Comparison of ENCODE assay signal across 19 cellular contexts in genomic region chr1:12519708-12520364, GRCh38.
DNase-seq lines count a peak whose midpoint lies in the region; ATAC-seq and TF ChIP-seq lines count a peak whose summit lies in the region.
"Had no signal": no experiment of that assay in that cellular context is flagged by ENCODE, and none has a peak within 500 bp of the region (broad histone marks: within the 10 kb centered on the region; RNA-seq: fewer than 3 reads in every experiment).

No MANE protein-coding gene starts in this region.

- no peak for TF ChIP-seq POLR2A in gastroesophageal sphincter (IDR thresholded peaks at IDR 0.05)

- H3K27ac ChIP-seq in CD4-positive, CD25-positive, alpha-beta regulatory T cell (ENCODE audit: insufficient read depth, low read length, poor library complexity, severe bottlenecking), result no peak overlapping the region
- peak overlapping the region in 3 of 4 donors; percentile 59 to 73 (median 72) for H3K27ac ChIP-seq in gastroesophageal sphincter
- peak overlapping the region; percentile 51 for H3K27ac ChIP-seq in rectal smooth muscle tissue (ENCODE audit: low read depth, low read length)

- H3K27ac Mint-ChIP-seq in CD4-positive, CD25-positive, alpha-beta regulatory T cell, result peak overlapping the region in 2 of 3 donors; percentile 15 to 38
- H3K27ac Mint-ChIP-seq in activated CD8-positive, alpha-beta T cell treated with anti-CD3 and anti-CD28 coated beads for 36 hours, result peak overlapping the region; percentile 86
- H3K27ac Mint-ChIP-seq: activated T-cell treated with anti-CD3 and anti-CD28 coated beads, Interleukin-2, amount 50 U/mL, for 72 hours; endodermal cell; HFFc6 had no signal

- H3K9me3 Mint-ChIP-seq in CD4-positive, CD25-positive, alpha-beta regulatory T cell, result peaks cover 0 to 2% (median 0%) of the 10 kb centered on the region in 7 donors
- no peaks in the 10 kb centered on the region for H3K9me3 Mint-ChIP-seq in activated CD8-positive, alpha-beta T cell treated with anti-CD3 and anti-CD28 coated beads for 36 hours
- H3K9me3 Mint-ChIP-seq: activated T-cell treated with anti-CD3 and anti-CD28 coated beads, Interleukin-2, amount 50 U/mL, for 72 hours; HFFc6 had no signal

- H3K9me3 ChIP-seq in CD4-positive, CD25-positive, alpha-beta regulatory T cell (ENCODE audit: control insufficient read depth in 2 of 2, low read length in 2 of 2), result no peaks in the 10 kb centered on the region
- H3K9me3 ChIP-seq in gastroesophageal sphincter, result no peaks in the 10 kb centered on the region
- H3K9me3 ChIP-seq: prostate gland had no signal

- in situ Hi-C loops in GM13976 (cut with MboI; ENCODE audit: low sequenced_read_pairs, unreplicated experiment), result no loop called here

- H3K4me1 ChIP-seq in CD4-positive, CD25-positive, alpha-beta regulatory T cell (ENCODE audit: control insufficient read depth, insufficient read depth, low read length, poor library complexity, severe bottlenecking), result no peaks in the 10 kb centered on the region
- H3K4me1 ChIP-seq in gastroesophageal sphincter (peaks cover 0 to 24% (median 14%) of the 10 kb centered on the region in 3 donors), rectal smooth muscle tissue (ENCODE audit: control insufficient read depth, insufficient read depth, low read length) (no peaks in the 10 kb centered on the region)
- H3K4me1 ChIP-seq: prostate gland had no signal

- no peaks in the 10 kb centered on the region for H3K27me3 ChIP-seq in CD4-positive, CD25-positive, alpha-beta regulatory T cell (ENCODE audit: control insufficient read depth, insufficient read depth, low read length)
- H3K27me3 ChIP-seq in gastroesophageal sphincter (no peaks in the 10 kb centered on the region), rectal smooth muscle tissue (ENCODE audit: control insufficient read depth, insufficient read depth, low read length) (no peaks in the 10 kb centered on the region)

- TF ChIP-seq EP300 in gastroesophageal sphincter (IDR thresholded peaks at IDR 0.05), result no peak

- 44 to 83% methylated on average over 1 to 6 of the region's 10 CpGs for WGBS in gastroesophageal sphincter (ENCODE audit: low coverage in 1 of 2), 2 donors

- CTCF ChIA-PET in activated CD8-positive, alpha-beta T cell treated with anti-CD3 and anti-CD28 coated beads for 36 hours (lab: Charles Lee), result interaction anchor here (0.8 to 1.4 kb wide), 3 partner anchors 9 to 112 kb away, joined by 3 to 6 read pairs (median 3); no protein-coding TSS in a partner anchor

- ATAC-seq in CD4-positive, CD25-positive, alpha-beta regulatory T cell (ENCODE audit: low read depth in 2 of 2), result no peak
- ATAC-seq in activated CD8-positive, alpha-beta T cell treated with anti-CD3 and anti-CD28 coated beads for 36 hours, result no peak
- peak; percentile 12 for ATAC-seq in gastroesophageal sphincter
- ATAC-seq in GM21515 (IDR thresholded peaks at IDR 0.05; ENCODE audit: unreplicated experiment), result no peak

- no peak overlapping the region for H3K9ac ChIP-seq in rectal smooth muscle tissue (ENCODE audit: low read length)

- H3K27me3 Mint-ChIP-seq in CD4-positive, CD25-positive, alpha-beta regulatory T cell, result no peaks in the 10 kb centered on the region
- H3K27me3 Mint-ChIP-seq in activated CD8-positive, alpha-beta T cell treated with anti-CD3 and anti-CD28 coated beads for 36 hours, result no peaks in the 10 kb centered on the region
- H3K27me3 Mint-ChIP-seq: stimulated activated naive B cell treated with anti-CD40 and anti-IgM and Interleukin-4, amounts not matched to agents 10 μg/mL and 1 μg/mL and 100 μg/mL, for 72 hours had no signal

- POLR2A ChIA-PET in activated CD8-positive, alpha-beta T cell treated with anti-CD3 and anti-CD28 coated beads for 36 hours (lab: Charles Lee), result interaction anchor here (0.5 to 2.4 kb wide), 5 partner anchors 9 to 610 kb away, joined by 3 to 17 read pairs (median 5); no protein-coding TSS in a partner anchor

- no peak overlapping the region for H3K4me3 Mint-ChIP-seq in CD4-positive, CD25-positive, alpha-beta regulatory T cell
- H3K4me3 Mint-ChIP-seq in activated CD8-positive, alpha-beta T cell treated with anti-CD3 and anti-CD28 coated beads for 36 hours, result no peak overlapping the region
- H3K4me3 Mint-ChIP-seq: endodermal cell; stimulated activated naive B cell treated with anti-CD40 and anti-IgM and Interleukin-4, amounts not matched to agents 10 μg/mL and 1 μg/mL and 100 μg/mL, for 72 hours had no signal

- no peak for DNase-seq in CD4-positive, CD25-positive, alpha-beta regulatory T cell
- no peak for DNase-seq in activated CD8-positive, alpha-beta T cell treated with anti-CD3 and anti-CD28 coated beads for 36 hours
- DNase-seq in NCI-H1048 (lab: John Stamatoyannopoulos, UW) (no peak), GM13976 (ENCODE audit: low spot score) (no peak), NCI-H1436 treated with DMSO at 0.1 percent for 48 hours (lab: John Stamatoyannopoulos, UW) (no peak)
- DNase-seq: activated CD4-positive, alpha-beta T cell treated with anti-CD3 and anti-CD28 coated beads, Interleukin-2, amount 50 U/mL, for 4 hours; cerebellar nuclear complex; COR-L47; endodermal cell; NCI-H146; NCI-H446 treated with DMSO at 0.1 percent for 48 hours; SW 1271 had no signal

- peaks cover 0 to 8% (median 2%) of the 10 kb centered on the region in 4 donors for H3K4me1 Mint-ChIP-seq in CD4-positive, CD25-positive, alpha-beta regulatory T cell
- peaks cover 26% of the 10 kb centered on the region for H3K4me1 Mint-ChIP-seq in activated CD8-positive, alpha-beta T cell treated with anti-CD3 and anti-CD28 coated beads for 36 hours (ENCODE audit: low read depth)
- H3K4me1 Mint-ChIP-seq: endodermal cell had no signal

- no peak for TF ChIP-seq CTCF in activated CD8-positive, alpha-beta T cell treated with anti-CD3 and anti-CD28 coated beads for 36 hours (IDR thresholded peaks at IDR 0.05)
- TF ChIP-seq CTCF in gastroesophageal sphincter (IDR thresholded peaks at IDR 0.05) (no peak), GM13976 (IDR thresholded peaks at IDR 0.05; ENCODE audit: borderline replicate concordance, control extremely low read depth, extremely low read depth, insufficient read depth, missing control alignments) (no peak)

- H3K36me3 Mint-ChIP-seq in CD4-positive, CD25-positive, alpha-beta regulatory T cell, result no peaks in the 10 kb centered on the region
- peaks cover 12% of the 10 kb centered on the region for H3K36me3 Mint-ChIP-seq in activated CD8-positive, alpha-beta T cell treated with anti-CD3 and anti-CD28 coated beads for 36 hours (ENCODE audit: low read depth)

- H3K36me3 ChIP-seq in CD4-positive, CD25-positive, alpha-beta regulatory T cell (ENCODE audit: control insufficient read depth, insufficient read depth, low read length), result no peaks in the 10 kb centered on the region
- H3K36me3 ChIP-seq in gastroesophageal sphincter (no peaks in the 10 kb centered on the region), rectal smooth muscle tissue (ENCODE audit: control insufficient read depth, insufficient read depth, low read length) (no peaks in the 10 kb centered on the region)
- H3K36me3 ChIP-seq: prostate gland had no signal

- no peak overlapping the region for H3K4me3 ChIP-seq in CD4-positive, CD25-positive, alpha-beta regulatory T cell (ENCODE audit: low read depth, low read length)
- H3K4me3 ChIP-seq in gastroesophageal sphincter, result peak overlapping the region in 1 of 2 donors; percentile 11
- no peak overlapping the region for H3K4me3 ChIP-seq in rectal smooth muscle tissue (ENCODE audit: low read length)
- H3K4me3 ChIP-seq: prostate gland had no signal

- intact Hi-C loops in activated CD8-positive, alpha-beta T cell treated with anti-CD3 and anti-CD28 coated beads for 36 hours (cut with micrococcal nuclease), result no loop called here
